In the genomic region with DNA sequence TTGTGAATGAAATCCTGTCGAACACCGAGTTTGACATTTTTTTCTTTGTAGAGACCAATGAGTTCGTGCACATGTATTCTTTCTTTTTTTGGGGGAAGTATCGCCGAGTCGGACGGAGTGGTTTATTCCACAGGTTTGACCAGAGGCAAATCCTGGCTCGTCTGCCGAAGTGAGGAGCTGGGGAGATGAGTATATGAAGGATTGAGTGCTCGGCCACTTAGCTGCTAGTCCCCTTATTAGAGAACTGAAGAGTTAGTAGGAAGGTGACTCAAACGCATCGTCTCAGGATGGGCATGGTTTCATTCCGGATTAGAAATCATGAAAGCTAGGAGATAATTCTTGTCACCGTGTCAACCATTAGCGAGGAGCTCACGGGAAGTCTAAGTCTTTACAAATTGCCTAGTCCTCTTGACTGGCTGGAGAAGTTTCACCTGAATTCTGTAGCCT, we compare ENCODE assay signal across 8 cellular contexts.
A peak's percentile ranks its signal among the peaks of the same experiment; 100 is the strongest.
DNase-seq lines count a peak whose midpoint lies in the region; ATAC-seq and TF ChIP-seq lines count a peak whose summit lies in the region.

No MANE protein-coding gene starts in this region.

- no peak for TF ChIP-seq CTCF in AG09309 (IDR thresholded peaks at IDR 0.05; ENCODE audit: control insufficient read depth, insufficient read depth, low read depth, low read length, missing control alignments)

- no peaks in the 10 kb centered on the region for H3K9me3 ChIP-seq in mononuclear cell (ENCODE audit: low read depth, low read length)

- peaks cover 47% of the 10 kb centered on the region for H3K27me3 ChIP-seq in mononuclear cell (ENCODE audit: insufficient read depth, low read length)

- DNase-seq in AG09309 (ENCODE audit: low read depth), result no peak
- DNase-seq in brain pericyte (ENCODE audit: low read depth, low spot score), result peak; percentile 17
- DNase-seq in pons (ENCODE audit: low spot score), result no peak
- DNase-seq in activated CD4-positive, CD25-positive, alpha-beta regulatory T cell (lab: John Stamatoyannopoulos, UW), result no peak
- no peak for DNase-seq in T-helper 9 cell

- H3K4me1 ChIP-seq in mononuclear cell (ENCODE audit: insufficient read depth, low read length), result peaks cover 24% of the 10 kb centered on the region

- peak overlapping the region; percentile 53 for H3K4me3 ChIP-seq in AG09309 (ENCODE audit: control insufficient read depth, low read depth, low read length)
- peak overlapping the region; percentile 16 for H3K4me3 ChIP-seq in mononuclear cell (ENCODE audit: low read length)

- ATAC-seq in GM18909 (IDR thresholded peaks at IDR 0.05; ENCODE audit: poor library complexity, unreplicated experiment) (peak; percentile 22), HG03460 (IDR thresholded peaks at IDR 0.05; ENCODE audit: unreplicated experiment) (peak; percentile 23)
